32 cellular contexts compared by ENCODE assay signal in the genomic region with DNA sequence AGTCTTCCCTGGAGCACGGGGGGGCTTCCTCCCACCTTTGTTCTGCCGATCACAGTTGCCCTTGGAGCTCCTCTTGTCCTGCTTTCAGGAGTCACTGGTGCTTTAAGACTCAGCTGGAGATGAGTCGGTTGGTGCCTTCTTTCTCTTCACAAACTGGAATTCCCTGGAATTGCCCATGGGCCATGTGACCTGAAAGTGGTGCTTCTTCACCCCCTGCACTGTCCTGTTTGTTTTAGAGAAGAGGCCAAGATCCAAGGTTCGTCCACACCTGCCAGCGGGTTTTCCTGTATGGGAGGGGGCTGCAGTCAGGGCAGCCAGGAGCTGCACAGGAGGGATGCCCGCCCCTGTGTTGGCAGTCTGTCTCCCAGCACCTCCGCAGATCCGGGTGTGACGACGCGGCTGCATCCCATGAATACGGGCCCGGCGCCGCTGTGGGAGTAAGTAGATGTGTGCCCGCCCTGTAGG. TPM values are rescaled to one million over a fixed set of nuclear protein-coding genes. Genes with fewer than 3 reads are reported as not detected.
A peak's percentile ranks its signal among the peaks of the same experiment; 100 is the strongest.
DNase-seq lines count a peak whose midpoint lies in the region; ATAC-seq, FAIRE-seq and TF ChIP-seq lines count a peak whose summit lies in the region.
"Had no signal": no experiment of that assay in that cellular context is flagged by ENCODE, and none has a peak within 500 bp of the region (broad histone marks: within the 10 kb centered on the region; RNA-seq: fewer than 3 reads in every experiment).

No MANE protein-coding gene starts in this region.

- H3K4me3 ChIP-seq in H1 (ENCODE audit: extremely low read depth in 1 of 4, insufficient read depth in 2 of 4, low read depth in 3 of 4, low read length in 4 of 4) (no peak overlapping the region), neuronal stem cell (ENCODE audit: low read length in 2 of 2) (no peak overlapping the region), body of pancreas (no peak overlapping the region)
- H3K4me3 ChIP-seq: BLaER1, gastrocnemius medialis, ovary, skin epidermis had no signal

- no peak for TF ChIP-seq EP300 in H1 (IDR thresholded peaks at IDR 0.05; ENCODE audit: borderline replicate concordance in 1 of 2, low read depth in 2 of 2, low read length in 2 of 2)

- H3K4ac ChIP-seq in H1 (replicated peaks; ENCODE audit: insufficient read length, low read depth, low read length) (no peak overlapping the region), neuronal stem cell (ENCODE audit: low read length) (no peak overlapping the region)

- H2AFZ ChIP-seq in H1 (ENCODE audit: low read length) (no peak overlapping the region), neuronal stem cell (ENCODE audit: low read length) (no peak overlapping the region)

- no peak overlapping the region for H3K14ac ChIP-seq in H1 (ENCODE audit: insufficient read length)
- H3K14ac ChIP-seq in neuronal stem cell (ENCODE audit: low read length): no peak overlapping the region

- TF ChIP-seq POLR2A in H1 (IDR thresholded peaks at IDR 0.05; ENCODE audit: control extremely low read depth in 1 of 2, low read depth in 2 of 2, low read length in 2 of 2) (no peak), body of pancreas (IDR thresholded peaks at IDR 0.05) (no peak)

- no peaks in the 10 kb centered on the region for H3K79me1 ChIP-seq in H1 (ENCODE audit: low read depth, low read length)
- H3K79me1 ChIP-seq in neuronal stem cell (ENCODE audit: low read depth, low read length): no peaks in the 10 kb centered on the region

- no peaks in the 10 kb centered on the region for H3K9me3 Mint-ChIP-seq in natural killer cell treated with Interleukin-12 subunit alpha and Interleukin-12 subunit beta and Interleukin-15 and Interleukin-18, amount 100 ng/mL, for 72 hours
- H3K9me3 Mint-ChIP-seq: activated CD8-positive, alpha-beta T cell treated with anti-CD3 and anti-CD28 coated beads for 36 hours; activated naive CD4-positive, alpha-beta T cell treated with anti-CD3 and anti-CD28 coated beads, Interleukin-2, amount 50 U/mL, for 72 hours; activated T-helper 17 cell treated with anti-CD3 and anti-CD28 coated beads, Interleukin-2, amount 50 U/mL, for 72 hours; nephron; type B pancreatic cell had no signal

- H2BK12ac ChIP-seq in H1 (ENCODE audit: low read depth, low read length) (no peak overlapping the region), neuronal stem cell (ENCODE audit: low read length) (no peak overlapping the region)

- no peak overlapping the region for H3K56ac ChIP-seq in H1 (replicated peaks; ENCODE audit: insufficient read length, low read depth, low read length)

- no peak overlapping the region for H3K4me3 Mint-ChIP-seq in natural killer cell treated with Interleukin-12 subunit alpha and Interleukin-12 subunit beta and Interleukin-15 and Interleukin-18, amount 100 ng/mL, for 72 hours
- H3K4me3 Mint-ChIP-seq: activated CD8-positive, alpha-beta T cell treated with anti-CD3 and anti-CD28 coated beads for 36 hours; activated T-helper 17 cell treated with anti-CD3 and anti-CD28 coated beads, Interleukin-2, amount 50 U/mL, for 72 hours; nephron; type B pancreatic cell had no signal

- no peak overlapping the region for H2BK20ac ChIP-seq in H1 (ENCODE audit: low read length)

- TF ChIP-seq CTCF in H1 (IDR thresholded peaks at IDR 0.05; ENCODE audit: control extremely low read depth in 1 of 3, insufficient read depth in 1 of 3, low read depth in 1 of 3, low read length in 3 of 3) (no peak), body of pancreas (IDR thresholded peaks at IDR 0.05) (no peak)

- FAIRE-seq in H1 (lab: Jason Lieb, UNC): no peak
- FAIRE-seq: endothelial cell of umbilical vein, RCC 7860 had no signal

- no peaks in the 10 kb centered on the region for H3K27me3 Mint-ChIP-seq in natural killer cell treated with Interleukin-12 subunit alpha and Interleukin-12 subunit beta and Interleukin-15 and Interleukin-18, amount 100 ng/mL, for 72 hours
- H3K27me3 Mint-ChIP-seq: activated CD8-positive, alpha-beta T cell treated with anti-CD3 and anti-CD28 coated beads for 36 hours; type B pancreatic cell had no signal

- H3K9ac ChIP-seq in H1 (replicated peaks in 1 of 4; ENCODE audit: extremely low read depth in 1 of 4, low read depth in 3 of 4, low read length in 3 of 4) (no peak overlapping the region), neuronal stem cell (ENCODE audit: low read depth, low read length, poor library complexity) (no peak overlapping the region)
- H3K9ac ChIP-seq: BLaER1 had no signal

- H4K8ac ChIP-seq in H1 (ENCODE audit: extremely low read depth, insufficient read depth, low read length): no peak overlapping the region
- H4K8ac ChIP-seq in neuronal stem cell (ENCODE audit: low read depth, low read length): peak overlapping the region; percentile 17

- H2BK15ac ChIP-seq in H1 (ENCODE audit: low read length): no peak overlapping the region
- H2BK15ac ChIP-seq in neuronal stem cell (ENCODE audit: low read length): no peak overlapping the region

- H3K4me1 ChIP-seq in H1 (replicated peaks in 1 of 4; ENCODE audit: control insufficient read depth in 3 of 4, insufficient read depth in 4 of 4, low read length in 3 of 4): peaks cover 0 to 2% (median 0%) of the 10 kb centered on the region in 4 experiments; a peak in 1 of 7 replicates
- H3K4me1 ChIP-seq in neuronal stem cell (ENCODE audit: control insufficient read depth in 2 of 2, insufficient read depth in 1 of 2, low read depth in 1 of 2, low read length in 2 of 2): no peaks in the 10 kb centered on the region
- H3K4me1 ChIP-seq in body of pancreas: no peaks in the 10 kb centered on the region
- H3K4me1 ChIP-seq: gastrocnemius medialis had no signal

- H3K23ac ChIP-seq in H1 (ENCODE audit: insufficient read length): no peak overlapping the region
- H3K23ac ChIP-seq in neuronal stem cell (ENCODE audit: low read depth, low read length, poor library complexity): no peak overlapping the region

- H2AK5ac ChIP-seq in H1 (ENCODE audit: low read depth, low read length) (no peak overlapping the region), neuronal stem cell (ENCODE audit: low read depth, low read length) (no peak overlapping the region)

- H2BK5ac ChIP-seq in H1 (ENCODE audit: low read depth, low read length): peak overlapping the region; percentile 2; the same call in 1 of the 2 replicates
- peak overlapping the region; percentile 66 for H2BK5ac ChIP-seq in neuronal stem cell (ENCODE audit: low read length)

- H3K36me3 ChIP-seq in H1 (ENCODE audit: control insufficient read depth in 2 of 4, insufficient read depth in 4 of 4, low read length in 3 of 4) (peaks cover 2 to 26% (median 17%) of the 10 kb centered on the region in 4 experiments; a peak in 6 of 8 replicates), neuronal stem cell (replicated peaks in 1 of 2; ENCODE audit: control insufficient read depth in 2 of 2, insufficient read depth in 2 of 2, low read length in 2 of 2) (peaks cover 25 to 37% of the 10 kb centered on the region in 2 donors), body of pancreas (replicated peaks in 1 of 2; ENCODE audit: insufficient read depth in 1 of 2, low read depth in 2 of 2) (peaks cover 0 to 3% of the 10 kb centered on the region in 2 donors)
- H3K36me3 ChIP-seq: ovary had no signal

- no peak overlapping the region for H3K27ac ChIP-seq in H1 (ENCODE audit: low read depth, low read length)
- no peak overlapping the region for H3K27ac ChIP-seq in neuronal stem cell (replicated peaks; ENCODE audit: low read length)
- H3K27ac ChIP-seq in body of pancreas: no peak overlapping the region
- H3K27ac ChIP-seq: BLaER1, gastrocnemius medialis, HL-60, ovary, skin epidermis had no signal

- no peak overlapping the region for H3K4me2 ChIP-seq in H1 (ENCODE audit: insufficient read depth in 1 of 2, low read depth in 2 of 2, low read length in 2 of 2)
- H3K4me2 ChIP-seq in neuronal stem cell (ENCODE audit: insufficient read depth, low read length, poor library complexity, severe bottlenecking): no peak overlapping the region
- H3K4me2 ChIP-seq: BLaER1 had no signal

- peaks cover 5% of the 10 kb centered on the region in 2 experiments for H4K20me1 ChIP-seq in H1 (replicated peaks in 1 of 2; ENCODE audit: control insufficient read depth in 1 of 2, insufficient read depth in 2 of 2, low read length in 2 of 2)

- no peak for TF ChIP-seq RAD21 in H1 (IDR thresholded peaks at IDR 0.05 in 1 of 2, conservative IDR thresholded peaks at IDR 0.05 in 1 of 2; ENCODE audit: low read depth in 2 of 2, low read length in 2 of 2)

- no peaks in the 10 kb centered on the region for H3K23me2 ChIP-seq in H1 (ENCODE audit: low read depth, low read length)

- H4K91ac ChIP-seq in H1 (replicated peaks; ENCODE audit: insufficient read length, low read length) (no peak overlapping the region), neuronal stem cell (ENCODE audit: low read depth, low read length, poor library complexity) (no peak overlapping the region)

- intact Hi-C loops in body of pancreas (cut with DNase I): no loop called here

- DNase-seq in NCI-H146 treated with DMSO at 0.1 percent for 48 hours (lab: John Stamatoyannopoulos, UW; ENCODE audit: unreplicated experiment) (peak; percentile 33), H1 (ENCODE audit: low read depth in 1 of 2, low spot score in 2 of 2) (no peak), neuronal stem cell (ENCODE audit: low spot score) (no peak), body of pancreas (no peak), A172 (ENCODE audit: low spot score) (no peak)
- DNase-seq in natural killer cell treated with Interleukin-12 subunit alpha and Interleukin-12 subunit beta and Interleukin-15 and Interleukin-18, amount 100 ng/mL, for 72 hours (ENCODE audit: low spot score): no peak
- DNase-seq: activated CD8-positive, alpha-beta memory T cell treated with anti-CD3 and anti-CD28 coated beads, Interleukin-2, amount 50 U/mL, for 48 hours; activated CD8-positive, alpha-beta T cell treated with anti-CD3 and anti-CD28 coated beads for 36 hours; DMS 273 treated with DMSO at 0.1 percent for 48 hours; gastrocnemius medialis; kidney glomerular epithelial cell; NCI-H2081; NCI-H446; NCI-H774; ovary; SIG-M5; stimulated activated naive CD4-positive, alpha-beta T cell had no signal

- no peaks in the 10 kb centered on the region for H3K4me1 Mint-ChIP-seq in natural killer cell treated with Interleukin-12 subunit alpha and Interleukin-12 subunit beta and Interleukin-15 and Interleukin-18, amount 100 ng/mL, for 72 hours (ENCODE audit: low read depth in 2 of 2)
- H3K4me1 Mint-ChIP-seq: activated T-helper 17 cell treated with anti-CD3 and anti-CD28 coated beads, Interleukin-2, amount 50 U/mL, for 72 hours; nephron had no signal

- no peaks in the 10 kb centered on the region for H3K9me3 ChIP-seq in H1 (ENCODE audit: insufficient read depth in 2 of 2, low read depth in 1 of 2, low read length in 1 of 2)
- no peaks in the 10 kb centered on the region for H3K9me3 ChIP-seq in neuronal stem cell (replicated peaks in 1 of 2; ENCODE audit: control insufficient read depth in 2 of 2, insufficient read depth in 1 of 2, low read depth in 1 of 2, low read length in 2 of 2)
- H3K9me3 ChIP-seq in body of pancreas: no peaks in the 10 kb centered on the region
- H3K9me3 ChIP-seq: BLaER1, gastrocnemius medialis, ovary had no signal

- 85% methylated on average over 16 of the region's 16 CpGs; no CpG with 5 or more reads in 1 of the 2 experiments for WGBS in H1 (ENCODE audit: extremely low coverage in 1 of 2, insufficient coverage in 1 of 2, insufficient read length in 1 of 2, insufficient replicate concordance in 2 of 2, low coverage in 1 of 2, low lambda C conversion rate in 2 of 2, missing lambda C conversion rate in 1 of 2), 2 experiments
- WGBS in neuronal stem cell (ENCODE audit: extremely low coverage in 2 of 2, insufficient read length in 2 of 2, insufficient replicate concordance in 1 of 2), 2 donors: no CpG with 5 or more reads among the region's 16 CpGs
- 86 to 95% methylated on average over 15 to 16 of the region's 16 CpGs for WGBS in body of pancreas, 2 donors

- H3K79me2 ChIP-seq in H1 (ENCODE audit: control insufficient read depth in 1 of 2, insufficient read depth in 2 of 2, low read length in 2 of 2): no peaks in the 10 kb centered on the region

- CTCF ChIA-PET in H1 (lab: Charles Lee; ENCODE audit: partially characterized antibody): interaction anchor here (0.6 to 3.0 kb wide), 8 partner anchors 8 to 1329 kb away, joined by 3 to 11 read pairs (median 4); partner anchors contain the start of gene MRPS2

- ATAC-seq in natural killer cell treated with Interleukin-12 subunit alpha and Interleukin-12 subunit beta and Interleukin-15 and Interleukin-18, amount 100 ng/mL, for 72 hours: no peak
- no peak for ATAC-seq in body of pancreas
- ATAC-seq: activated CD8-positive, alpha-beta T cell treated with anti-CD3 and anti-CD28 coated beads for 36 hours; activated naive CD4-positive, alpha-beta T cell treated with anti-CD3 and anti-CD28 coated beads, Interleukin-2, amount 50 U/mL, for 72 hours; activated T-helper 17 cell treated with anti-CD3 and anti-CD28 coated beads, Interleukin-2, amount 50 U/mL, for 72 hours; gastrocnemius medialis had no signal

- H3K27ac Mint-ChIP-seq in natural killer cell treated with Interleukin-12 subunit alpha and Interleukin-12 subunit beta and Interleukin-15 and Interleukin-18, amount 100 ng/mL, for 72 hours: no peak overlapping the region
- H3K27ac Mint-ChIP-seq: activated CD8-positive, alpha-beta T cell treated with anti-CD3 and anti-CD28 coated beads for 36 hours; activated naive CD4-positive, alpha-beta T cell treated with anti-CD3 and anti-CD28 coated beads, Interleukin-2, amount 50 U/mL, for 72 hours; activated T-helper 17 cell treated with anti-CD3 and anti-CD28 coated beads, Interleukin-2, amount 50 U/mL, for 72 hours; nephron; type B pancreatic cell had no signal

- POLR2A ChIA-PET in H1 (lab: Charles Lee; ENCODE audit: partially characterized antibody): interaction anchor here (1.0 to 2.2 kb wide), 4 partner anchors 8 to 14 kb away, joined by 3 to 8 read pairs (median 4); no protein-coding TSS in a partner anchor

- H2BK120ac ChIP-seq in H1 (replicated peaks; ENCODE audit: low read depth, low read length): no peak overlapping the region
- no peak overlapping the region for H2BK120ac ChIP-seq in neuronal stem cell (ENCODE audit: low read depth, low read length)

- H3K18ac ChIP-seq in H1 (ENCODE audit: extremely low read depth, low read length) (no peak overlapping the region), neuronal stem cell (ENCODE audit: low read length) (no peak overlapping the region)

- H4K5ac ChIP-seq in H1 (ENCODE audit: insufficient read length, low read depth, low read length): no peak overlapping the region

- H3K27me3 ChIP-seq in H1 (replicated peaks in 1 of 4; ENCODE audit: control insufficient read depth in 3 of 4, extremely low read depth in 1 of 4, insufficient read depth in 3 of 4, low read length in 3 of 4) (no peaks in the 10 kb centered on the region; a peak in 1 of 7 replicates), neuronal stem cell (ENCODE audit: control insufficient read depth in 3 of 3, insufficient read depth in 3 of 3, low read depth in 1 of 3, low read length in 3 of 3) (no peaks in the 10 kb centered on the region), body of pancreas (no peaks in the 10 kb centered on the region)
- H3K27me3 ChIP-seq: BLaER1, gastrocnemius medialis, ovary had no signal

- H3K36me3 Mint-ChIP-seq in natural killer cell treated with Interleukin-12 subunit alpha and Interleukin-12 subunit beta and Interleukin-15 and Interleukin-18, amount 100 ng/mL, for 72 hours: no peaks in the 10 kb centered on the region
- H3K36me3 Mint-ChIP-seq: activated naive CD4-positive, alpha-beta T cell treated with anti-CD3 and anti-CD28 coated beads, Interleukin-2, amount 50 U/mL, for 72 hours; type B pancreatic cell had no signal

RNA-seq across cellular contexts. Expression of gene MRPS2, which starts 9.5 kb away (rescaled TPM):
- 78.6 and 78.8 TPM in 2 replicates for total RNA-seq in H1 (2021; fragmentation: NEBNext Ultra II Directional; extraction: Animal tissue kit (Norgen Biotek cat#: 25700))
- polyA plus RNA-seq in H1 (2011; rRNA removed): 476 and 530 TPM in 2 replicates
- 259 TPM for polyA plus RNA-seq in H1 (2011; cell fraction: cytosol; rRNA removed)
- 320 TPM for polyA plus RNA-seq in H1 (2011; cell fraction: nucleus; rRNA removed)
- polyA plus RNA-seq in H1 (2012, experiment 1 of 2): 55.2 to 114 TPM (median 111 TPM) in 4 replicates
- polyA plus RNA-seq in H1 (2012, experiment 2 of 2): 122 TPM
- 112 TPM for polyA plus RNA-seq in H1 (2013, experiment 1 of 2)
- 119 TPM for polyA plus RNA-seq in H1 (2013, experiment 2 of 2)
- polyA minus RNA-seq in H1 (2011; rRNA and poly(A)+ RNA removed): 161 and 164 TPM in 2 replicates
- polyA minus RNA-seq in H1 (2011; cell fraction: cytosol; rRNA and poly(A)+ RNA removed): 116 TPM
- polyA minus RNA-seq in H1 (2011; cell fraction: nucleus; rRNA and poly(A)+ RNA removed): 86.0 TPM
- polyA plus RNA-seq in neuronal stem cell (2013, experiment 1 of 2): 88.3 TPM
- polyA plus RNA-seq in neuronal stem cell (2013, experiment 2 of 2): 78.9 TPM
- total RNA-seq in natural killer cell treated with Interleukin-12 subunit alpha and Interleukin-12 subunit beta and Interleukin-15 and Interleukin-18, amount 100 ng/mL, for 72 hours: 10 to 100 TPM; 38.2 to 78.3 TPM
- 10 to 100 TPM; 15.8 to 35.0 TPM for total RNA-seq in body of pancreas
- 52.5 and 54.2 TPM in 2 replicates for total RNA-seq in A172 (2014; rRNA removed; shearing (Covaris generic))

RNA-seq across cellular contexts. Expression of gene PPP1R26, which starts 11.4 kb away (rescaled TPM):
- 32.7 and 35.9 TPM in 2 replicates for total RNA-seq in H1 (2021; fragmentation: NEBNext Ultra II Directional; extraction: Animal tissue kit (Norgen Biotek cat#: 25700))
- 9.8 and 17.4 TPM in 2 replicates for polyA plus RNA-seq in H1 (2011; rRNA removed)
- polyA plus RNA-seq in H1 (2011; cell fraction: cytosol; rRNA removed): 18.3 TPM
- 33.1 TPM for polyA plus RNA-seq in H1 (2011; cell fraction: nucleus; rRNA removed)
- 15.6 to 25.7 TPM (median 25.0 TPM) in 4 replicates for polyA plus RNA-seq in H1 (2012, experiment 1 of 2)
- 13.2 TPM for polyA plus RNA-seq in H1 (2012, experiment 2 of 2)
- polyA plus RNA-seq in H1 (2013, experiment 1 of 2): 15.4 TPM
- polyA plus RNA-seq in H1 (2013, experiment 2 of 2): 14.5 TPM
- 8.9 and 10.6 TPM in 2 replicates for polyA minus RNA-seq in H1 (2011; rRNA and poly(A)+ RNA removed)
- polyA minus RNA-seq in H1 (2011; cell fraction: cytosol; rRNA and poly(A)+ RNA removed): 23.6 TPM
- polyA minus RNA-seq in H1 (2011; cell fraction: nucleus; rRNA and poly(A)+ RNA removed): 12.8 TPM
- polyA plus RNA-seq in neuronal stem cell (2013, experiment 1 of 2): 20.7 TPM
- 20.4 TPM for polyA plus RNA-seq in neuronal stem cell (2013, experiment 2 of 2)
- 1 to 10 TPM; 3.7 to 7.7 TPM for total RNA-seq in natural killer cell treated with Interleukin-12 subunit alpha and Interleukin-12 subunit beta and Interleukin-15 and Interleukin-18, amount 100 ng/mL, for 72 hours
- total RNA-seq in body of pancreas: 10 to 100 TPM; 17.8 to 17.9 TPM
- total RNA-seq in A172 (2014; rRNA removed; shearing (Covaris generic)): 30.9 and 32.7 TPM in 2 replicates

RNA-seq across cellular contexts. Expression of gene LCN1, which starts 30.2 kb away (rescaled TPM):
- not detected in 2 replicates for total RNA-seq in H1 (2021; fragmentation: NEBNext Ultra II Directional; extraction: Animal tissue kit (Norgen Biotek cat#: 25700))
- not detected in 2 replicates for polyA plus RNA-seq in H1 (2011; rRNA removed)
- not detected for polyA plus RNA-seq in H1 (2011; cell fraction: cytosol; rRNA removed)
- polyA plus RNA-seq in H1 (2011; cell fraction: nucleus; rRNA removed): not detected
- 0.24 TPM in 1 of 4 replicates, not detected in the others for polyA plus RNA-seq in H1 (2012, experiment 1 of 2)
- polyA plus RNA-seq in H1 (2012, experiment 2 of 2): not detected
- polyA plus RNA-seq in H1 (2013, experiment 1 of 2): 0.20 TPM
- not detected for polyA plus RNA-seq in H1 (2013, experiment 2 of 2)
- polyA minus RNA-seq in H1 (2011; rRNA and poly(A)+ RNA removed): not detected in 2 replicates
- not detected for polyA minus RNA-seq in H1 (2011; cell fraction: cytosol; rRNA and poly(A)+ RNA removed)
- not detected for polyA minus RNA-seq in H1 (2011; cell fraction: nucleus; rRNA and poly(A)+ RNA removed)
- not detected for polyA plus RNA-seq in neuronal stem cell (2013, experiment 1 of 2)
- not detected for polyA plus RNA-seq in neuronal stem cell (2013, experiment 2 of 2)
- total RNA-seq in natural killer cell treated with Interleukin-12 subunit alpha and Interleukin-12 subunit beta and Interleukin-15 and Interleukin-18, amount 100 ng/mL, for 72 hours: not detected
- not detected for total RNA-seq in body of pancreas
- 0.47 TPM in 1 of 2 replicates, not detected in the other for total RNA-seq in A172 (2014; rRNA removed; shearing (Covaris generic))
- total RNA-seq: activated CD8-positive, alpha-beta T cell treated with anti-CD3 and anti-CD28 coated beads for 36 hours; activated naive CD4-positive, alpha-beta T cell treated with anti-CD3 and anti-CD28 coated beads, Interleukin-2, amount 50 U/mL, for 72 hours; activated T-helper 17 cell treated with anti-CD3 and anti-CD28 coated beads, Interleukin-2, amount 50 U/mL, for 72 hours; bronchial epithelial cell; endothelial cell of umbilical vein; fibroblast of lung; gastrocnemius medialis; H4; mucosa of gallbladder; renal cortical epithelial cell; T-helper 2 cell treated with Interferon-gamma antibody and Interleukin-4, amounts not matched to agents 100 ng/mL and 5 ng/mL, for 36 hours had no signal
- polyA plus RNA-seq: endothelial cell of umbilical vein, fibroblast of lung, ovary had no signal

RNA-seq across cellular contexts. Expression of gene OBP2A, which starts 54.9 kb away (rescaled TPM):
- total RNA-seq in H1 (2021; fragmentation: NEBNext Ultra II Directional; extraction: Animal tissue kit (Norgen Biotek cat#: 25700)): not detected in 2 replicates
- not detected in 2 replicates for polyA plus RNA-seq in H1 (2011; rRNA removed)
- polyA plus RNA-seq in H1 (2011; cell fraction: cytosol; rRNA removed): not detected
- not detected for polyA plus RNA-seq in H1 (2011; cell fraction: nucleus; rRNA removed)
- polyA plus RNA-seq in H1 (2012, experiment 1 of 2): not detected in 4 replicates
- polyA plus RNA-seq in H1 (2012, experiment 2 of 2): not detected
- not detected for polyA plus RNA-seq in H1 (2013, experiment 1 of 2)
- not detected for polyA plus RNA-seq in H1 (2013, experiment 2 of 2)
- polyA minus RNA-seq in H1 (2011; rRNA and poly(A)+ RNA removed): not detected in 2 replicates
- not detected for polyA minus RNA-seq in H1 (2011; cell fraction: cytosol; rRNA and poly(A)+ RNA removed)
- not detected for polyA minus RNA-seq in H1 (2011; cell fraction: nucleus; rRNA and poly(A)+ RNA removed)
- not detected for polyA plus RNA-seq in neuronal stem cell (2013, experiment 1 of 2)
- polyA plus RNA-seq in neuronal stem cell (2013, experiment 2 of 2): not detected
- not detected for total RNA-seq in natural killer cell treated with Interleukin-12 subunit alpha and Interleukin-12 subunit beta and Interleukin-15 and Interleukin-18, amount 100 ng/mL, for 72 hours
- not detected for total RNA-seq in body of pancreas
- total RNA-seq in A172 (2014; rRNA removed; shearing (Covaris generic)): not detected in 2 replicates
- total RNA-seq: activated CD8-positive, alpha-beta T cell treated with anti-CD3 and anti-CD28 coated beads for 36 hours; activated naive CD4-positive, alpha-beta T cell treated with anti-CD3 and anti-CD28 coated beads, Interleukin-2, amount 50 U/mL, for 72 hours; activated T-helper 17 cell treated with anti-CD3 and anti-CD28 coated beads, Interleukin-2, amount 50 U/mL, for 72 hours; bronchial epithelial cell; endothelial cell of umbilical vein; fibroblast of lung; gastrocnemius medialis; H4; mucosa of gallbladder; renal cortical epithelial cell; T-helper 2 cell treated with Interferon-gamma antibody and Interleukin-4, amounts not matched to agents 100 ng/mL and 5 ng/mL, for 36 hours had no signal
- polyA plus RNA-seq: endothelial cell of umbilical vein, fibroblast of lung, ovary had no signal
